In genomic region chr15:32651229-32651837, GRCh38 we compare ENCODE assay signal across 8 cellular contexts. TPM values are rescaled to one million over a fixed set of nuclear protein-coding genes. Genes with fewer than 3 reads are reported as not detected.
DNase-seq lines count a peak whose midpoint lies in the region; ATAC-seq and TF ChIP-seq lines count a peak whose summit lies in the region.

No MANE protein-coding gene starts in this region.

- 37 to 41% methylated on average over 6 of the region's 6 CpGs for WGBS in lung, 2 donors

- peak overlapping the region; percentile 22; the same call in 1 of the 2 replicates for H3K27ac ChIP-seq in VCaP
- no peak overlapping the region for H3K27ac ChIP-seq in colonic mucosa
- H3K27ac ChIP-seq in lung (ENCODE audit: low read depth in 1 of 2, low read length in 1 of 2) = no peak overlapping the region

- no peak overlapping the region for H3K27ac Mint-ChIP-seq in stimulated activated naive B cell treated with anti-CD40 and anti-IgM and Interleukin-4, amounts not matched to agents 10 μg/mL and 1 μg/mL and 100 μg/mL, for 72 hours

- H3K9me3 ChIP-seq in MG63 (no peaks in the 10 kb centered on the region), colonic mucosa (no peaks in the 10 kb centered on the region), lung (ENCODE audit: control insufficient read depth in 2 of 2, insufficient read depth in 1 of 2, low read length in 1 of 2) (no peaks in the 10 kb centered on the region)

- H3K27me3 ChIP-seq in MG63 = no peaks in the 10 kb centered on the region
- H3K27me3 ChIP-seq in colonic mucosa = no peaks in the 10 kb centered on the region
- H3K27me3 ChIP-seq in lung (ENCODE audit: control insufficient read depth, insufficient read depth) = no peaks in the 10 kb centered on the region

- H3K4me3 Mint-ChIP-seq in stimulated activated naive B cell treated with anti-CD40 and anti-IgM and Interleukin-4, amounts not matched to agents 10 μg/mL and 1 μg/mL and 100 μg/mL, for 72 hours = no peak overlapping the region

- 0 out of 2 replicates have a peak, but pooled peaks cover 2% of the 10 kb centered on the region for H3K36me3 ChIP-seq in MG63
- H3K36me3 ChIP-seq in colonic mucosa = no peaks in the 10 kb centered on the region
- no peaks in the 10 kb centered on the region for H3K36me3 ChIP-seq in lung (ENCODE audit: control insufficient read depth in 2 of 2, insufficient read depth in 2 of 2, low read length in 2 of 2)

- ATAC-seq in GM21786 (IDR thresholded peaks at IDR 0.05; ENCODE audit: unreplicated experiment) = peak; percentile 86
- ATAC-seq in lung (ENCODE audit: insufficient read depth, low FRiP score) = peak; percentile 66
- ATAC-seq in stimulated activated naive B cell treated with anti-CD40 and anti-IgM and Interleukin-4, amounts not matched to agents 10 μg/mL and 1 μg/mL and 100 μg/mL, for 72 hours (replicated peaks) = peak; percentile 87 to 88

- peak; percentile 52 to 55 for DNase-seq in NCI-H2081 (lab: John Stamatoyannopoulos, UW)
- no peak for DNase-seq in NCI-H2081 treated with DMSO at 0.1 percent for 48 hours (lab: John Stamatoyannopoulos, UW)
- DNase-seq in MG63 = peak; percentile 56
- peak; percentile 64 for DNase-seq in colonic mucosa
- peak; percentile 56 for DNase-seq in lung (ENCODE audit: low spot score)
- peak; percentile 33 for DNase-seq in stimulated activated naive B cell treated with anti-CD40 and anti-IgM and Interleukin-4, amounts not matched to agents 10 μg/mL and 1 μg/mL and 100 μg/mL, for 72 hours

- no peaks in the 10 kb centered on the region for H3K4me1 Mint-ChIP-seq in stimulated activated naive B cell treated with anti-CD40 and anti-IgM and Interleukin-4, amounts not matched to agents 10 μg/mL and 1 μg/mL and 100 μg/mL, for 72 hours

- TF ChIP-seq CTCF in VCaP (conservative IDR thresholded peaks at IDR 0.05) (peak; percentile 80), colonic mucosa (IDR thresholded peaks at IDR 0.05) (peak; percentile 90), lung (IDR thresholded peaks at IDR 0.05; ENCODE audit: control extremely low read depth, extremely low read depth) (peak; percentile 46)

- no peak overlapping the region for H3K9ac ChIP-seq in colonic mucosa (ENCODE audit: low read depth in 2 of 2, low read length in 2 of 2)

- intact Hi-C loops in colonic mucosa (cut with DNase I) = no loop called here

- H3K4me1 ChIP-seq in colonic mucosa (no peaks in the 10 kb centered on the region), lung (ENCODE audit: control insufficient read depth in 2 of 2, insufficient read depth in 2 of 2, low read length in 2 of 2) (no peaks in the 10 kb centered on the region)

- H3K4me3 ChIP-seq in MG63 = no peak overlapping the region
- no peak overlapping the region for H3K4me3 ChIP-seq in colonic mucosa
- no peak overlapping the region for H3K4me3 ChIP-seq in lung

- no peaks in the 10 kb centered on the region for H3K36me3 Mint-ChIP-seq in stimulated activated naive B cell treated with anti-CD40 and anti-IgM and Interleukin-4, amounts not matched to agents 10 μg/mL and 1 μg/mL and 100 μg/mL, for 72 hours

- no peaks in the 10 kb centered on the region for H3K9me3 Mint-ChIP-seq in stimulated activated naive B cell treated with anti-CD40 and anti-IgM and Interleukin-4, amounts not matched to agents 10 μg/mL and 1 μg/mL and 100 μg/mL, for 72 hours

- no peaks in the 10 kb centered on the region for H3K27me3 Mint-ChIP-seq in stimulated activated naive B cell treated with anti-CD40 and anti-IgM and Interleukin-4, amounts not matched to agents 10 μg/mL and 1 μg/mL and 100 μg/mL, for 72 hours

RNA-seq across cellular contexts. Expression of gene SCG5, which starts 9.8 kb away (rescaled TPM):
- not detected in 2 replicates for total RNA-seq in MG63 (2014; rRNA removed; shearing (Covaris generic); ENCODE audit: low replicate concordance)
- total RNA-seq in colonic mucosa = 1 to 10 TPM; 4.1 to 9.6 TPM
- 1 to 10 TPM in 1 of 2 donors, under 1 TPM in 1; 0.77 to 4.9 TPM for total RNA-seq in lung
- 1 to 10 TPM in 1 of 2 donors, under 1 TPM in 1; 0.82 to 1.1 TPM for polyA plus RNA-seq in lung

RNA-seq across cellular contexts. Expression of gene ARHGAP11A, which starts 36.0 kb away (rescaled TPM):
- total RNA-seq in MG63 (2014; rRNA removed; shearing (Covaris generic); ENCODE audit: low replicate concordance) = 18.0 and 27.8 TPM in 2 replicates
- total RNA-seq in colonic mucosa (10 to 100 TPM; 19.9 to 55.3 TPM), lung (1 to 10 TPM; 2.7 to 8.5 TPM)
- 1 to 10 TPM; 1.4 to 2.0 TPM for polyA plus RNA-seq in lung

RNA-seq across cellular contexts. Expression of gene GOLGA8N, which starts 58.1 kb away (rescaled TPM):
- total RNA-seq in MG63 (2014; rRNA removed; shearing (Covaris generic); ENCODE audit: low replicate concordance) = 0.63 and 0.69 TPM in 2 replicates
- total RNA-seq in colonic mucosa (1 to 10 TPM; 1.8 to 4.2 TPM), lung (10 to 100 TPM; 11.1 to 19.0 TPM)
- polyA plus RNA-seq in lung = 10 to 100 TPM in 1 of 2 donors, 1 to 10 TPM in 1; 2.0 to 11.6 TPM
